In genomic region chr3:13954266-13954665, GRCh38 we compare ENCODE assay signal across 8 cellular contexts.
"Had no signal": no experiment of that assay in that cellular context is flagged by ENCODE, and none has a peak within 500 bp of the region (broad histone marks: within the 10 kb centered on the region; RNA-seq: fewer than 3 reads in every experiment).

No MANE protein-coding gene starts in this region.

- H3K27ac ChIP-seq: HL-60, KMS-11 had no signal

- H3K4me2 ChIP-seq: KMS-11 had no signal

- FAIRE-seq: HepG2, HTR-8/SVneo, K562 had no signal

- DNase-seq: IMR-90, KBM-7, KG1 had no signal

- ATAC-seq: HepG2, K562 had no signal

- H3K9ac ChIP-seq: KMS-11 had no signal

- H3K4me3 ChIP-seq: K562 had no signal
